Comparison of ENCODE assay signal across 7 cellular contexts in the genomic region with DNA sequence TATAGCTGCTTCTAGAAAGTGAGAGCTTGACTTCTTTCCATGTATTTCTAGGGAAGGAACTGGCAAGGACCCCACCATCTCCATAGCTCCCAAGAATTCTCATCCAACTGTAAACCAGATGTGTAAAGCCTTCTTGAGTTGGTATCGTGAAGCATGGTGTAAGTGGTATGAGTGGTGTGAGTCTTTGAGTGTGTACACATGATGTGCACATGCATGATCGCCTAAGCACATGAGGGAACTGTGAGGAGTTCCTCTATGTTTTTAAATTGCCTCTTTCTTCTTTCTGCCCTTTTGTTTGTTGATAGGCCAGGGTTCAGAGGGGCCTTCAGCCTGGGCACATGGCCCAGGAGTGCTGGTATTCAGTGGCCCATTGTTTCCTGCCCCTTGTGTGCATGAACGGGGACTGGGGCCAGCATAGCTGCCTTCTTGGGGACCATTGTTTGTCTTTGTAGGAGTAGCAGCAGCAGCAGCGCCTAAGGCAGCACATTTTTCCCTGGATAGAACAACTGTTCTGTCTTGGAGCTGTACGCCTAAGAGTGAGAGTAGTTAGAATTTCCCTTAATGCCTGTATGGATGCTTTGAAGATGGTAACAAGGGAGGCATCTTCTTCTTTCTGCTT.
A peak's percentile ranks its signal among the peaks of the same experiment; 100 is the strongest.
DNase-seq lines count a peak whose midpoint lies in the region; ATAC-seq and TF ChIP-seq lines count a peak whose summit lies in the region.
"Not testable (repeated sequence)": the region's sequence is repeated elsewhere in the genome, so short reads cannot be mapped to it uniquely, and the experiment has no call there.

No MANE protein-coding gene starts in this region.

- not testable (repeated sequence) for H3K9ac ChIP-seq in mammary epithelial cell (ENCODE audit: insufficient read depth, low read length)

- not testable (repeated sequence) for H3K36me3 Mint-ChIP-seq in GM23338 (ENCODE audit: low read depth); activated B cell treated with CpG ODN at 0.5 μM for 24 hours (ENCODE audit: low read depth); memory B cell; stimulated activated naive B cell treated with anti-CD40 and anti-IgM and Interleukin-4, amounts not matched to agents 10 μg/mL and 1 μg/mL and 100 μg/mL, for 72 hours

- H3K9me3 ChIP-seq in mammary epithelial cell (replicated peaks; ENCODE audit: insufficient read depth, low read length) = not testable (repeated sequence)

- not testable (repeated sequence) for H2AFZ ChIP-seq in GM23338; mammary epithelial cell (ENCODE audit: low read depth, low read length)

- H3F3A ChIP-seq in GM23338 (replicated peaks; ENCODE audit: low read depth) = not testable (repeated sequence)

- DNase-seq in GM23338 (ENCODE audit: low spot score); activated B cell treated with CpG ODN at 0.5 μM for 24 hours; mammary epithelial cell; memory B cell (ENCODE audit: low spot score in 2 of 2); stimulated activated naive B cell treated with anti-CD40 and anti-IgM and Interleukin-4, amounts not matched to agents 10 μg/mL and 1 μg/mL and 100 μg/mL, for 72 hours: not testable (repeated sequence)
- DNase-seq in head of caudate nucleus (peak in 38 of 42 donors; percentile 9 to 76 (median 42)), posterior cingulate gyrus (peak in 7 of 10 donors; percentile 9 to 89 (median 18))

- WGBS in mammary epithelial cell (ENCODE audit: low coverage, missing lambda C conversion rate) = no CpG with 5 or more reads among the region's 5 CpGs

- not testable (repeated sequence) for H3K27ac Mint-ChIP-seq in GM23338; activated B cell treated with CpG ODN at 0.5 μM for 24 hours; memory B cell; stimulated activated naive B cell treated with anti-CD40 and anti-IgM and Interleukin-4, amounts not matched to agents 10 μg/mL and 1 μg/mL and 100 μg/mL, for 72 hours

- dilution Hi-C loops in mammary epithelial cell (cut with HindIII; ENCODE audit: low sequenced_read_pairs) = not testable (repeated sequence)

- H3K4me3 ChIP-seq in GM23338; mammary epithelial cell (replicated peaks in 1 of 3; ENCODE audit: insufficient read depth in 1 of 3, low read depth in 2 of 3, low read length in 3 of 3): not testable (repeated sequence)

- ATAC-seq in GM23338 = 0 out of 3 replicates have a peak, but pooled peaks have one; percentile 22
- ATAC-seq in activated B cell treated with CpG ODN at 0.5 μM for 24 hours (ENCODE audit: low read depth) = peak; percentile 64
- ATAC-seq in memory B cell (ENCODE audit: low read depth) = peak; percentile 52
- peak; percentile 72 for ATAC-seq in stimulated activated naive B cell treated with anti-CD40 and anti-IgM and Interleukin-4, amounts not matched to agents 10 μg/mL and 1 μg/mL and 100 μg/mL, for 72 hours (replicated peaks)

- H3K36me3 ChIP-seq in GM23338 (ENCODE audit: insufficient read depth); mammary epithelial cell (ENCODE audit: insufficient read depth, low read length): not testable (repeated sequence)

- not testable (repeated sequence) for H3K4me3 Mint-ChIP-seq in GM23338; activated B cell treated with CpG ODN at 0.5 μM for 24 hours; memory B cell; stimulated activated naive B cell treated with anti-CD40 and anti-IgM and Interleukin-4, amounts not matched to agents 10 μg/mL and 1 μg/mL and 100 μg/mL, for 72 hours

- not testable (repeated sequence) for H3K79me2 ChIP-seq in GM23338 (replicated peaks; ENCODE audit: insufficient read depth); mammary epithelial cell (ENCODE audit: insufficient read depth, low read length)

- not testable (repeated sequence) for H3K4me1 ChIP-seq in GM23338 (ENCODE audit: insufficient read depth); mammary epithelial cell (ENCODE audit: insufficient read depth, low read length)

- H3K27me3 Mint-ChIP-seq in GM23338 (ENCODE audit: insufficient read depth, low read depth, poor library complexity); activated B cell treated with CpG ODN at 0.5 μM for 24 hours; memory B cell; stimulated activated naive B cell treated with anti-CD40 and anti-IgM and Interleukin-4, amounts not matched to agents 10 μg/mL and 1 μg/mL and 100 μg/mL, for 72 hours: not testable (repeated sequence)

- H3K9me3 Mint-ChIP-seq in GM23338; activated B cell treated with CpG ODN at 0.5 μM for 24 hours; memory B cell; stimulated activated naive B cell treated with anti-CD40 and anti-IgM and Interleukin-4, amounts not matched to agents 10 μg/mL and 1 μg/mL and 100 μg/mL, for 72 hours: not testable (repeated sequence)

- not testable (repeated sequence) for H3K4me2 ChIP-seq in GM23338; mammary epithelial cell (ENCODE audit: insufficient read depth, low read depth, low read length)

- H3K9me2 ChIP-seq in GM23338 (ENCODE audit: insufficient read depth) = not testable (repeated sequence)

- TF ChIP-seq CTCF in GM23338 (conservative IDR thresholded peaks at IDR 0.05; ENCODE audit: low read depth in 2 of 2); activated B cell treated with CpG ODN at 0.5 μM for 24 hours (IDR thresholded peaks at IDR 0.05); mammary epithelial cell (conservative IDR thresholded peaks at IDR 0.05 in 1 of 2, IDR thresholded peaks at IDR 0.05 in 1 of 2; ENCODE audit: extremely low read depth in 1 of 2, insufficient read depth in 1 of 2, low read depth in 1 of 2, low read length in 2 of 2): not testable (repeated sequence)

- POLR2A ChIA-PET in activated B cell treated with CpG ODN at 0.5 μM for 24 hours (lab: Charles Lee) = not testable (repeated sequence)

- H3K27me3 ChIP-seq in GM23338 (ENCODE audit: insufficient read depth); mammary epithelial cell (ENCODE audit: insufficient read depth, low read length): not testable (repeated sequence)

- H3K27ac ChIP-seq in GM23338 (ENCODE audit: low read depth); mammary epithelial cell (ENCODE audit: insufficient read depth, low read depth, low read length): not testable (repeated sequence)

- TSS peak; percentile 46 for BruUV-seq in mammary epithelial cell (replicated peaks; lab: Mats Ljungman, UMichigan)

- H4K20me1 ChIP-seq in GM23338 (replicated peaks; ENCODE audit: insufficient read depth); mammary epithelial cell (ENCODE audit: insufficient read depth, low read length): not testable (repeated sequence)

- not testable (repeated sequence) for H3K4me1 Mint-ChIP-seq in GM23338; activated B cell treated with CpG ODN at 0.5 μM for 24 hours; memory B cell; stimulated activated naive B cell treated with anti-CD40 and anti-IgM and Interleukin-4, amounts not matched to agents 10 μg/mL and 1 μg/mL and 100 μg/mL, for 72 hours

- in situ Hi-C loops in mammary epithelial cell (cut with MboI; ENCODE audit: low sequenced_read_pairs in 2 of 2) = not testable (repeated sequence)

- CTCF ChIA-PET in activated B cell treated with CpG ODN at 0.5 μM for 24 hours (lab: Charles Lee); mammary epithelial cell (lab: Charles Lee; ENCODE audit: low non-redundant PET): not testable (repeated sequence)

- intact Hi-C loops in activated B cell treated with CpG ODN at 0.5 μM for 24 hours (cut with micrococcal nuclease); mammary epithelial cell (cut with micrococcal nuclease); head of caudate nucleus (cut with DNase I); posterior cingulate gyrus (cut with DNase I): not testable (repeated sequence)

Comparison
In these comparisons a context has a peak if more than half of its experiments do, and no peak if none do; other contexts are left out.
1. ATAC-seq: peak in every context shown above with its lines; median percentile 72 in stimulated activated naive B cell treated with anti-CD40 and anti-IgM and Interleukin-4, amounts not matched to agents 10 μg/mL and 1 μg/mL and 100 μg/mL, for 72 hours; 64 in activated B cell treated with CpG ODN at 0.5 μM for 24 hours; 52 in memory B cell; 22 in GM23338.